20 cellular contexts compared by ENCODE assay signal in the genomic region with DNA sequence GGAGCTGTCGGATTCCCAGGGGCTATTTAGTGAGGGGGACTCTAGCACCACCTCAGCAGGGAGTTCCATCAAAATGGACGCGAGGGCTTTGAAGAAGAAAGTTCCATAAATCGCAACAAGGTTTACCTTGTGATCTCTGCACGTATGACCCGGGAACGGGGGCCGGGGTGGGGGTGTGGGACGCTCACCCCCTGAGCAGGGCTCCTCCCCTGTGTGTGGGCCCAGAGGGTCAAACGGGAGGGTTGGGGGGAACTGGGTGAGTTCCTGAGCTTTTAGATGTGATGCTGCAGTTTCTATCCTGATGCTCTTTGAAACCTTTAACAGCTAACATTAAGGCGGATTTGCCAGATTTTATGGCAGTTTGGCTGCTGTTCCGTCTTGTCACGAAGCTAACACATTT. TPM values are rescaled to one million over a fixed set of nuclear protein-coding genes. Genes with fewer than 3 reads are reported as not detected.
"Had no signal": no experiment of that assay in that cellular context is flagged by ENCODE, and none has a peak within 500 bp of the region (broad histone marks: within the 10 kb centered on the region; RNA-seq: fewer than 3 reads in every experiment).

No MANE protein-coding gene starts in this region.

- H3K36me3 ChIP-seq: gastrocnemius medialis, left lung, uterus had no signal

- H3K9me3 ChIP-seq: gastrocnemius medialis, left lung, uterus had no signal

- ATAC-seq: esophagus mucosa; gastrocnemius medialis; left lung; naive thymus-derived CD4-positive, alpha-beta T cell; sciatic nerve had no signal

- DNase-seq: effector CD4-positive, alpha-beta T cell; gastrocnemius medialis; islet precursor cell; mesendoderm; naive thymus-derived CD4-positive, alpha-beta T cell; nephron progenitor cell; stimulated activated CD4-positive, alpha-beta T cell treated with anti-CD3 and anti-CD28 coated beads, Interleukin-12 subunit alpha, Interleukin-12 subunit beta, amount 100 ng/mL, for 4 hours; stimulated activated naive CD4-positive, alpha-beta T cell treated with Interleukin-2 at 50 U/mL for 16 hours; uterus had no signal

- H3K27me3 ChIP-seq: gastrocnemius medialis, left lung, uterus had no signal

- H3K4me1 ChIP-seq: gastrocnemius medialis, uterus had no signal

- H3K4me3 ChIP-seq: coronary artery, gastrocnemius medialis, left lung, skin epidermis, uterus had no signal

- H3K27ac ChIP-seq: coronary artery, gastrocnemius medialis, left lung, skin epidermis, uterus had no signal

RNA-seq across cellular contexts. Expression of a gene that starts 18.9 kb away (rescaled TPM):
- total RNA-seq: dermis microvascular lymphatic vessel endothelial cell; esophagus mucosa; fibroblast of lung; left lung; lung microvascular endothelial cell; mononuclear cell; naive thymus-derived CD4-positive, alpha-beta T cell; omental fat pad; pulmonary artery endothelial cell; sciatic nerve; uterus had no signal
- polyA plus RNA-seq: fibroblast of lung had no signal
